ENCODE assay signal across 9 cellular contexts in the genomic region with DNA sequence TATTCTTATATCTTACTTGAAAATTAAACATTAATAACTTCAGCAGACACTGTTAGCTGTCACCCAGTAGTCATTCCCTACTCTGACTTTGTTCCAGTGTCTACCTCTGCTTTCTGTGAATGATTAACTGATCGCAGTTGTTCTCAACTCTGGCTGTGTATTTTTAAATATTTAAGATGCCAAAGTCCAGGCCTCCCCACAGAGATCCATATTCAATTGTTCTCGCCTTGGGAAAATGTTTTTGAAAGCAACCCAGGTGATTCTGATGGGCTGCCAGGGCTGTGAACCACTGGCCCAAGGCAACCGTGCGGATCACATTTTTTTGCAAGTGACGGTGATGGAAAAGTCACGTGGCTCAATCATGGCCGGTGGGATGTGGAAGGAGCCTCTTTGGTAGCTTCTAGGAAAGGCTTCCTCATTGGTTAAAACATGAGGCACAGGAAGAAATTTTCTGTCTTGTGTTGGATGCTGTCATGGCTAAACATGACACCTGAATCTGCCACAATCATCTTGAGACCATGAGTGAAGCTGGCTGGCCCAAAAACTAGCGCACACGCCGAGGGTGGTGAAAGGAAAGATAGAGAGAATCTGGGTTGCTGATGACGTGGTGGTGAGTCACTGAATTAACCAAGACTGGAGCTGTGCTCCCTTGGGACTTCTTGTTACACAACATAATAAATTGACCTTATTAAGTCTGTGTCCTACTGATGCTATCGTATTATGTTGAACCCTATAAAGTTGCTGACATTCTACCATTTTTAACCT. TPM values are rescaled to one million over a fixed set of nuclear protein-coding genes. Genes with fewer than 3 reads are reported as not detected.
DNase-seq lines count a peak whose midpoint lies in the region; ATAC-seq and TF ChIP-seq lines count a peak whose summit lies in the region.
"Had no signal": no experiment of that assay in that cellular context is flagged by ENCODE, and none has a peak within 500 bp of the region (broad histone marks: within the 10 kb centered on the region; RNA-seq: fewer than 3 reads in every experiment).

No MANE protein-coding gene starts in this region.

- no peaks in the 10 kb centered on the region for H3K4me1 Mint-ChIP-seq in activated naive CD8-positive, alpha-beta T cell treated with anti-CD3 and anti-CD28 coated beads, Interleukin-2, amount 50 U/mL, for 24 hours
- no peaks in the 10 kb centered on the region for H3K4me1 Mint-ChIP-seq in activated naive CD8-positive, alpha-beta T cell treated with anti-CD3 and anti-CD28 coated beads for 36 hours
- H3K4me1 Mint-ChIP-seq in glutamatergic neuron (ENCODE audit: low read depth, unreplicated experiment), result no peaks in the 10 kb centered on the region

- H3K4me3 Mint-ChIP-seq in activated naive CD8-positive, alpha-beta T cell treated with anti-CD3 and anti-CD28 coated beads, Interleukin-2, amount 50 U/mL, for 24 hours, result no peak overlapping the region
- no peak overlapping the region for H3K4me3 Mint-ChIP-seq in activated naive CD8-positive, alpha-beta T cell treated with anti-CD3 and anti-CD28 coated beads for 36 hours
- H3K4me3 Mint-ChIP-seq in glutamatergic neuron (ENCODE audit: unreplicated experiment), result no peak overlapping the region

- no peaks in the 10 kb centered on the region for H3K9me3 ChIP-seq in vagina
- H3K9me3 ChIP-seq: lower lobe of right lung had no signal

- H3K9me3 Mint-ChIP-seq in activated naive CD8-positive, alpha-beta T cell treated with anti-CD3 and anti-CD28 coated beads, Interleukin-2, amount 50 U/mL, for 24 hours, result no peaks in the 10 kb centered on the region
- no peaks in the 10 kb centered on the region for H3K9me3 Mint-ChIP-seq in activated naive CD8-positive, alpha-beta T cell treated with anti-CD3 and anti-CD28 coated beads for 36 hours
- H3K9me3 Mint-ChIP-seq in glutamatergic neuron (ENCODE audit: unreplicated experiment), result no peaks in the 10 kb centered on the region

- no peak for TF ChIP-seq POLR2A in vagina (IDR thresholded peaks at IDR 0.05)

- TF ChIP-seq CTCF in VCaP (conservative IDR thresholded peaks at IDR 0.05) (no peak), vagina (IDR thresholded peaks at IDR 0.05) (no peak), glutamatergic neuron (IDR thresholded peaks at IDR 0.05; ENCODE audit: partially characterized antibody, unreplicated experiment) (no peak)

- H3K4me3 ChIP-seq in vagina, result no peak overlapping the region
- H3K4me3 ChIP-seq: lower lobe of right lung had no signal

- H3K4me1 ChIP-seq in vagina, result peaks cover 5% of the 10 kb centered on the region

- intact Hi-C loops in vagina (cut with DNase I), result no loop called here

- H3K36me3 ChIP-seq in vagina, result no peaks in the 10 kb centered on the region
- H3K36me3 ChIP-seq: lower lobe of right lung had no signal

- H3K27me3 Mint-ChIP-seq in activated naive CD8-positive, alpha-beta T cell treated with anti-CD3 and anti-CD28 coated beads, Interleukin-2, amount 50 U/mL, for 24 hours, result no peaks in the 10 kb centered on the region
- H3K27me3 Mint-ChIP-seq in activated naive CD8-positive, alpha-beta T cell treated with anti-CD3 and anti-CD28 coated beads for 36 hours, result no peaks in the 10 kb centered on the region
- no peaks in the 10 kb centered on the region for H3K27me3 Mint-ChIP-seq in glutamatergic neuron (ENCODE audit: unreplicated experiment)

- H3K27me3 ChIP-seq in vagina, result no peaks in the 10 kb centered on the region

- DNase-seq in activated naive CD8-positive, alpha-beta T cell treated with anti-CD3 and anti-CD28 coated beads, Interleukin-2, amount 50 U/mL, for 24 hours, result no peak
- no peak for DNase-seq in activated naive CD8-positive, alpha-beta T cell treated with anti-CD3 and anti-CD28 coated beads for 36 hours
- DNase-seq in hepatic stellate cell (ENCODE audit: low spot score) (peak; percentile 84), vagina (ENCODE audit: extremely low spot score in 2 of 2) (peak in 1 of 2 donors; percentile 94), glutamatergic neuron (no peak)
- no peak for DNase-seq in stimulated activated naive CD4-positive, alpha-beta T cell (lab: John Stamatoyannopoulos, UW)
- DNase-seq in activated CD4-positive, CD25-positive, alpha-beta regulatory T cell treated with anti-CD3 and anti-CD28 coated beads, Interleukin-2, amount 50 U/mL, for 72 hours, result no peak
- DNase-seq: lower lobe of right lung had no signal

- H3K27ac Mint-ChIP-seq in activated naive CD8-positive, alpha-beta T cell treated with anti-CD3 and anti-CD28 coated beads, Interleukin-2, amount 50 U/mL, for 24 hours, result no peak overlapping the region
- no peak overlapping the region for H3K27ac Mint-ChIP-seq in activated naive CD8-positive, alpha-beta T cell treated with anti-CD3 and anti-CD28 coated beads for 36 hours
- no peak overlapping the region for H3K27ac Mint-ChIP-seq in glutamatergic neuron (ENCODE audit: unreplicated experiment)

- no peaks in the 10 kb centered on the region for H3K36me3 Mint-ChIP-seq in activated naive CD8-positive, alpha-beta T cell treated with anti-CD3 and anti-CD28 coated beads, Interleukin-2, amount 50 U/mL, for 24 hours (ENCODE audit: low read depth)
- H3K36me3 Mint-ChIP-seq in activated naive CD8-positive, alpha-beta T cell treated with anti-CD3 and anti-CD28 coated beads for 36 hours, result no peaks in the 10 kb centered on the region
- no peaks in the 10 kb centered on the region for H3K36me3 Mint-ChIP-seq in glutamatergic neuron (ENCODE audit: unreplicated experiment)

- H3K27ac ChIP-seq in VCaP (peak overlapping the region; percentile 15; the same call in 1 of the 2 replicates), vagina (peak overlapping the region; percentile 39)
- H3K27ac ChIP-seq: lower lobe of right lung had no signal

- peak; percentile 43 for ATAC-seq in activated naive CD8-positive, alpha-beta T cell treated with anti-CD3 and anti-CD28 coated beads, Interleukin-2, amount 50 U/mL, for 24 hours

RNA-seq across cellular contexts. Expression of a gene that starts 37.2 kb away (rescaled TPM):
- total RNA-seq in activated naive CD8-positive, alpha-beta T cell treated with anti-CD3 and anti-CD28 coated beads for 36 hours, result not detected
- total RNA-seq in vagina, result 15.0 TPM
- total RNA-seq in glutamatergic neuron (ENCODE audit: unreplicated experiment), result 0.22 TPM

RNA-seq across cellular contexts. Expression of a gene that starts 43.4 kb away (rescaled TPM):
- 10 to 100 TPM; 72.5 to 74.0 TPM for total RNA-seq in activated naive CD8-positive, alpha-beta T cell treated with anti-CD3 and anti-CD28 coated beads for 36 hours
- total RNA-seq in vagina (44.0 TPM), glutamatergic neuron (ENCODE audit: unreplicated experiment) (94.7 TPM)

Comparison
In these comparisons a context has a peak if more than half of its experiments do, and no peak if none do; other contexts are left out.
1. RNA of a gene that starts 37.2 kb away (total RNA-seq): 15.0 TPM in vagina (single experiment); 0.22 TPM in glutamatergic neuron (single experiment) and not detected in activated naive CD8-positive, alpha-beta T cell treated with anti-CD3 and anti-CD28 coated beads for 36 hours; every median in the first group is over 10 times any median in the second.